ENCODE assay signal across 2 cellular contexts in genomic region chr12:68871899-68872298, GRCh38.
A peak's percentile ranks its signal among the peaks of the same experiment; 100 is the strongest.
TF ChIP-seq lines count a peak whose summit lies in the region.

No MANE protein-coding gene starts in this region.

TF ChIP-seq in SK-N-SH, 30 proteins besides CTCF, POLR2A, EP300 and RAD21 (continued from another document):
- TF ChIP-seq FOSL2 (IDR thresholded peaks at IDR 0.05; ENCODE audit: borderline replicate concordance, low read depth): no peak
- TF ChIP-seq SMC3 (IDR thresholded peaks at IDR 0.05; ENCODE audit: low read depth, low read length): peak; percentile 23; the same call in 1 of the 2 replicates
- TF ChIP-seq FOXJ3 (CRISPR knock-in tag; IDR thresholded peaks at IDR 0.05): no peak
- TF ChIP-seq USF1 (IDR thresholded peaks at IDR 0.05; ENCODE audit: borderline replicate concordance, low read depth): no peak
- no peak for TF ChIP-seq SIN3A (IDR thresholded peaks at IDR 0.05; ENCODE audit: borderline replicate concordance, low read depth, low read length)

TF ChIP-seq in HepG2, 621 proteins besides CTCF, POLR2A, EP300 and RAD21 (continued from another document):
- TF ChIP-seq PHB2 (IDR thresholded peaks at IDR 0.05; ENCODE audit: partially characterized antibody) (no peak), CENPBD1 (CRISPR knock-in tag; IDR thresholded peaks at IDR 0.05; ENCODE audit: borderline replicate concordance, low read depth) (no peak), FOXK2 (IDR thresholded peaks at IDR 0.05) (no peak), STAG1 (CRISPR knock-in tag; IDR thresholded peaks at IDR 0.05) (peak; percentile 72), SMAD1 (CRISPR knock-in tag; IDR thresholded peaks at IDR 0.05; ENCODE audit: borderline replicate concordance, low read depth) (no peak)
TF ChIP-seq in HepG2: peak in this region for 2.
